14 cellular contexts compared by ENCODE assay signal in genomic region chr22:45597460-45598192, GRCh38.
A peak's percentile ranks its signal among the peaks of the same experiment; 100 is the strongest.
DNase-seq lines count a peak whose midpoint lies in the region; ATAC-seq, FAIRE-seq and TF ChIP-seq lines count a peak whose summit lies in the region.
"Had no signal": no experiment of that assay in that cellular context is flagged by ENCODE, and none has a peak within 500 bp of the region (broad histone marks: within the 10 kb centered on the region; RNA-seq: fewer than 3 reads in every experiment).

No MANE protein-coding gene starts in this region.

- BruUV-seq in K562 (replicated peaks; lab: Mats Ljungman, UMichigan), result no TSS peak

- TF ChIP-seq POLR2A in K562 (conservative IDR thresholded peaks at IDR 0.05) (no peak), esophagus squamous epithelium (IDR thresholded peaks at IDR 0.05) (no peak)

- H3K9me3 ChIP-seq in K562 (replicated peaks; ENCODE audit: control insufficient read depth, insufficient read depth, low read depth, low read length) (no peaks in the 10 kb centered on the region), esophagus squamous epithelium (no peaks in the 10 kb centered on the region)
- H3K9me3 ChIP-seq: BLaER1 treated with 17β-estradiol and CSF1 and Interleukin-3, amounts not matched to agents 10 nM and 100 nM had no signal

- H2AFZ ChIP-seq in K562 (ENCODE audit: low read depth, low read length), result no peak overlapping the region

- H3K4me1 ChIP-seq in K562 (replicated peaks in 1 of 2; ENCODE audit: control insufficient read depth in 2 of 2, insufficient read depth in 2 of 2, low read length in 2 of 2) (peaks cover 4 to 5% of the 10 kb centered on the region in 2 experiments; a peak in 3 of 5 replicates), esophagus squamous epithelium (peaks cover 0 to 38% (median 21%) of the 10 kb centered on the region in 3 donors)

- H3K36me3 ChIP-seq in K562 (ENCODE audit: control insufficient read depth, insufficient read depth, low read length), result no peaks in the 10 kb centered on the region
- H3K36me3 ChIP-seq in H7 (replicated peaks; ENCODE audit: control insufficient read depth, insufficient read depth, low read length), result no peaks in the 10 kb centered on the region; the same call in none of the 2 replicates
- H3K36me3 ChIP-seq in esophagus squamous epithelium, result peaks cover 0 to 46% (median 0%) of the 10 kb centered on the region in 3 donors

- in situ Hi-C loops in K562 (cut with MboI), result no loop called here

- 0 out of 2 replicates have a peak overlapping the region, but pooled peaks have one; percentile 5 for H3K4me2 ChIP-seq in K562 (ENCODE audit: insufficient read depth, low read length)
- H3K4me2 ChIP-seq: BLaER1 treated with 17β-estradiol and CSF1 and Interleukin-3, amounts not matched to agents 10 nM and 100 nM had no signal

- TF ChIP-seq CTCF in K562 (IDR thresholded peaks at IDR 0.05 in 2 of 3, conservative IDR thresholded peaks at IDR 0.05 in 1 of 3; ENCODE audit: insufficient read depth in 2 of 3, low read depth in 1 of 3, low read length in 3 of 3) (no peak), esophagus squamous epithelium (IDR thresholded peaks at IDR 0.05) (no peak)

- CTCF ChIA-PET in K562 (lab: Yijun Ruan, JAX; ENCODE audit: low intra/inter-chr PET ratio), result no interaction called here

- H3K4me3 ChIP-seq in K562 (no peak overlapping the region), H7 (ENCODE audit: insufficient read depth, low read depth, low read length) (no peak overlapping the region), esophagus squamous epithelium (no peak overlapping the region)
- H3K4me3 ChIP-seq: BLaER1 treated with 17β-estradiol and CSF1 and Interleukin-3, amounts not matched to agents 10 nM and 100 nM; dorsolateral prefrontal cortex had no signal

- no peaks in the 10 kb centered on the region for H3K79me2 ChIP-seq in K562 (ENCODE audit: control insufficient read depth, insufficient read depth, low read length)

- intact Hi-C loops in K562 (cut with micrococcal nuclease), result no loop called here
- intact Hi-C loops in esophagus squamous epithelium (cut with DNase I), result no loop called here

- 18% methylated on average over 17 of the region's 20 CpGs for WGBS in K562 (ENCODE audit: insufficient coverage, low coverage, missing lambda C conversion rate)
- 82 to 91% methylated on average over 9 to 12 of the region's 20 CpGs for WGBS in esophagus squamous epithelium, 2 donors

- POLR2A ChIA-PET in K562 (lab: Yijun Ruan, JAX), result no interaction called here

- no peak for TF ChIP-seq EP300 in K562 (IDR thresholded peaks at IDR 0.05; ENCODE audit: low read length)

- no peak for ATAC-seq in K562

- H3K27me3 ChIP-seq in K562 (ENCODE audit: control insufficient read depth in 2 of 2, insufficient read depth in 2 of 2, low read length in 2 of 2) (peaks cover 0 to 11% of the 10 kb centered on the region in 2 experiments; a peak in 2 of 5 replicates), H7 (ENCODE audit: control insufficient read depth, insufficient read depth, low read length) (no peaks in the 10 kb centered on the region), esophagus squamous epithelium (no peaks in the 10 kb centered on the region)
- H3K27me3 ChIP-seq: BLaER1 treated with 17β-estradiol and CSF1 and Interleukin-3, amounts not matched to agents 10 nM and 100 nM had no signal

- peak; percentile 61 for DNase-seq in DMS153 treated with DMSO at 0.1 percent for 48 hours (lab: John Stamatoyannopoulos, UW; ENCODE audit: unreplicated experiment)
- DNase-seq in NCI-H2107 (lab: John Stamatoyannopoulos, UW), result peak; percentile 30
- no peak for DNase-seq in K562 (ENCODE audit: extremely low read depth in 1 of 4, low spot score in 3 of 4)
- peak; percentile 31 for DNase-seq in renal cortical epithelial cell (ENCODE audit: low read depth)
- no peak for DNase-seq in stimulated activated CD4-positive, alpha-beta T cell treated with anti-CD3 and anti-CD28 coated beads, Interleukin-4, amount 100 ng/mL, for 1 hour
- DNase-seq in H7, result no peak
- no peak for DNase-seq in GM03348 (ENCODE audit: low spot score)
- DNase-seq in esophagus squamous epithelium (lab: John Stamatoyannopoulos, UW), result no peak
- DNase-seq: dorsolateral prefrontal cortex, GDM1, GOT3, NCI-H1436, retina had no signal

- FAIRE-seq in K562 (lab: Jason Lieb, UNC), result no peak

- H3K9me1 ChIP-seq in K562 (ENCODE audit: control insufficient read depth, insufficient read depth, low read length), result no peaks in the 10 kb centered on the region

- H3K27ac ChIP-seq in K562 (ENCODE audit: extremely low read depth, low read depth, low read length) (no peak overlapping the region), esophagus squamous epithelium (no peak overlapping the region)
- H3K27ac ChIP-seq: BLaER1 treated with 17β-estradiol and CSF1 and Interleukin-3, amounts not matched to agents 10 nM and 100 nM; dorsolateral prefrontal cortex had no signal

- TF ChIP-seq RAD21 in K562 (CRISPR knock-in tag; conservative IDR thresholded peaks at IDR 0.05 in 1 of 2, IDR thresholded peaks at IDR 0.05 in 1 of 2), result no peak

- H3K9ac ChIP-seq in K562 (ENCODE audit: insufficient read depth in 1 of 2, low read depth in 2 of 2, low read length in 2 of 2), result peak overlapping the region in 1 of 2 experiments; percentile 52; a peak in 1 of 4 replicates
- H3K9ac ChIP-seq: BLaER1 treated with 17β-estradiol and CSF1 and Interleukin-3, amounts not matched to agents 10 nM and 100 nM had no signal

- H4K20me1 ChIP-seq in K562 (replicated peaks; ENCODE audit: control insufficient read depth, insufficient read depth, low read length), result no peaks in the 10 kb centered on the region
- H4K20me1 ChIP-seq: BLaER1 treated with 17β-estradiol and CSF1 and Interleukin-3, amounts not matched to agents 10 nM and 100 nM had no signal

TF ChIP-seq in K562, 482 proteins besides CTCF, POLR2A, EP300 and RAD21:
- TF ChIP-seq CREB3L1 (IDR thresholded peaks at IDR 0.05; ENCODE audit: borderline replicate concordance, low read depth) (no peak), GABPB2 (CRISPR knock-in tag; conservative IDR thresholded peaks at IDR 0.05) (no peak), PBX2 (CRISPR knock-in tag; IDR thresholded peaks at IDR 0.05; ENCODE audit: low read depth) (no peak), PBX2 (tag; conservative IDR thresholded peaks at IDR 0.05; ENCODE audit: low read depth) (peak; percentile 29; the same call in 1 of the 2 replicates), MEIS2 (IDR thresholded peaks at IDR 0.05; ENCODE audit: partially characterized antibody) (peak; percentile 66), FOXA3 (CRISPR knock-in tag; conservative IDR thresholded peaks at IDR 0.05 in 1 of 2, IDR thresholded peaks at IDR 0.05 in 1 of 2) (peak in 1 of 2 experiments; percentile 70; a peak in 2 of 4 replicates)

Comparison
In these comparisons a context has a peak if more than half of its experiments do, and no peak if none do; other contexts are left out.
1. DNase-seq: peak in DMS153 treated with DMSO at 0.1 percent for 48 hours (single experiment), NCI-H2107 (single experiment) and renal cortical epithelial cell (single experiment); none in K562 (0 of 4), stimulated activated CD4-positive, alpha-beta T cell treated with anti-CD3 and anti-CD28 coated beads, Interleukin-4, amount 100 ng/mL, for 1 hour (single experiment), H7 (single experiment), GM03348 (single experiment) and esophagus squamous epithelium (single experiment).